8 cellular contexts compared by ENCODE assay signal in the genomic region with DNA sequence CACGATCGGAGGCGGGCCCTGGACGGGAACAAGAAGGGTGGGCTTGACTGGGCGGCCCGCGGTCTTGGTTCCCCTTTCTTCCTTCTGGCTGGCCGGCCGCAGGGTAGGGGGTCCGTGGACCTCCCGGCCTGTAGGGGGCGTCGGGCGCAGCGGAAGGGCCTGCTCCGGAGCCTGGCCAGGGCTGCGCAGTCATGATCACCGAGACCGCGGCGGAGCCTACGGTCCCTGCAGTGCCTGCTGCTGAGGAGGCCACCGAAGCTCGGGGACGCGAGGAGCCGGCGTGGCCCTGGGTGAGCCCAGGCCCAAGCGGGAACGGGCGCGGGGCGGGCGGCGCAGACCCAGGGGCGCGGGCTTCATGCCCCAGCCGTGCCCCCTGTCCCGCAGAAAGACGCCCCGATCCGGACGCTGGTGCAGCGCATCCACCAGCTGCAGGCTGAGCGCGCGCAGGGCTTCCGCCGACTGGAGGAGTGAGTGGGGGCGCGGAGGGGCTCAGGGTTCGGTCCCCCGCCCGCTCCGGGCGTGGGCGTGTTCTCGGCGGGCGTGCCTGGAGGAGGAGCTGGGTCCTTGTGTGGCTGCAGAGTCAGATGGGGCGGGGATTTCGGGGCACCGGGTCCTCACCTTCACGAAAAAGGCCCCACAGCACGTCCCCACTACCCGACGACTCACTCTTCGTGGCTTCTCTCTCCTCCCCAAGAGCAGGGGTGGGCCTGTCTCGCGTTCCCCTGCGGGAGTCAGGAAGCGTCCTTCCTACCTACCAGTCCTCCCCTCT. TPM values are rescaled to one million over a fixed set of nuclear protein-coding genes. Genes with fewer than 3 reads are reported as not detected.
DNase-seq lines count a peak whose midpoint lies in the region; ATAC-seq and TF ChIP-seq lines count a peak whose summit lies in the region.

A gene (plus strand): TSS at position 188 of the 769 bp plus-strand sequence. CDS start 4 bp downstream, at position 192.

- peaks cover 23% of the 10 kb centered on the region for H3K27me3 Mint-ChIP-seq in type B pancreatic cell

- H3K36me3 Mint-ChIP-seq in type B pancreatic cell: no peaks in the 10 kb centered on the region

- H3K4me3 ChIP-seq in NB4 (ENCODE audit: low read depth, low read length): peak within 1 kb of the TSS; percentile 73

- H3K4me1 Mint-ChIP-seq in type B pancreatic cell (ENCODE audit: unreplicated experiment): peaks cover 14% of the 10 kb centered on the region

- peak; percentile 78 for TF ChIP-seq POLR2A in GM10847 (IDR thresholded peaks at IDR 0.05; ENCODE audit: extremely low read depth, insufficient read length)
- TF ChIP-seq POLR2A in NB4 (IDR thresholded peaks at IDR 0.05; ENCODE audit: extremely low read depth, insufficient read length): peak; percentile 74

- H3K4me3 Mint-ChIP-seq in type B pancreatic cell: peak within 1 kb of the TSS; percentile 93

- H3K27ac Mint-ChIP-seq in type B pancreatic cell: peak within 1 kb of the TSS; percentile 93

- TF ChIP-seq CTCF in NB4 (IDR thresholded peaks at IDR 0.05; ENCODE audit: low read depth, low read length) (peak; percentile 62), type B pancreatic cell (conservative IDR thresholded peaks at IDR 0.05) (peak; percentile 98)

- peak; percentile 70 for ATAC-seq in HG02571 (IDR thresholded peaks at IDR 0.05; ENCODE audit: unreplicated experiment)

- H3K9me3 Mint-ChIP-seq in type B pancreatic cell: no peaks in the 10 kb centered on the region

- DNase-seq in NB4 (ENCODE audit: low read depth) (peak; percentile 94), SW480 (ENCODE audit: low spot score) (peak; percentile 85), cardiac septum (ENCODE audit: low spot score) (peak; percentile 93), posterior cingulate gyrus (peak; percentile 70 to 97 (median 79)), type B pancreatic cell (ENCODE audit: extremely low spot score, unreplicated experiment) (peak; percentile 88)
- peak; percentile 71 for DNase-seq in activated naive CD8-positive, alpha-beta T cell treated with anti-CD3 and anti-CD28 coated beads, Interleukin-2, amount 50 U/mL, for 16 hours (ENCODE audit: low read depth, low spot score)

- intact Hi-C loops in cardiac septum (cut with DNase I): loop anchor here (5.0 kb wide), 1 partner anchor 121 kb away; no protein-coding TSS in a partner anchor
- intact Hi-C loops in posterior cingulate gyrus (cut with DNase I): loop anchor here (5.0 kb wide), 2 partner anchors 131 to 329 kb away; a partner anchor contains a TSS

RNA-seq across cellular contexts. Expression of the gene that starts here (rescaled TPM):
- total RNA-seq in cardiac septum: 58.9 TPM
- 54.0 and 63.5 TPM in 2 replicates for total RNA-seq in type B pancreatic cell (ENCODE audit: low replicate concordance)

Comparison
In these comparisons a context has a peak if more than half of its experiments do, and no peak if none do; other contexts are left out.
1. Peak in every context shown above with its lines: DNase-seq, ATAC-seq and H3K4me3 ChIP-seq.